ENCODE assay signal across 29 cellular contexts in the genomic region with DNA sequence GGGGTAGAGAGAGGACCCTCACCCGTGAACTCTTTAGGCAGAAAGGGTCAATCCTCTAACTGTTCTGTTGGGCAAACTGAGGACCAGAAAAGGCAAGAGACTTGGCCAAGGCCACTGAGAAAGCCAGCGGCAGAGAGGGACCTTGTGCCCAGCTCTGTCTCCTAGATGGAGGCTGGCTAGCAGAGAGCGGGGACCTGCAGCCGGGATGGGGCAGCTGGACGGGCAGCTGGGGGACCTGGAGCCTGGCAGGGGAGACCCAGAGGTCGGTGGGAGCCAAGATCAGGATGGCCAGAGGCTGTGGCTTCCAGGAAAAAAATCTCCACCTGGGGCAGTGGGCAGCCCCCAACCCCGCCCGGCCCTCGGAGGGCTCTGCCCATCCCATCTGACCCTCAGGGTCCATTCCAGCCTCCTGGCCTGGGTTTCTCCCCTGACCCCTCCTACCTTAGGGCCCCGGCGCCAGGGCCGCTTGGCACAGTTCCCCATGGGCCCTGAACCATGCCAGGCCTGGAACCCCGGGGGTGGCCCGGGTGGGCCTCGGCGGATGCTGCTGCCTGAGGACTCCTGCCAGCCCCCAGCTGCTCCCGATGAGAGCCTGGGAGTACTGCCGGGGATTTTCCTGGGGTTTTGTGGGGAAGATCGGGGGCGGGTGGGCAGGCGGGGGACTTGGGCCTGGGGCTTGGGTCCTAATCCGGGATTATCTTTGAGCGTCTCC. TPM values are rescaled to one million over a fixed set of nuclear protein-coding genes. Genes with fewer than 3 reads are reported as not detected.
"Had no signal": no experiment of that assay in that cellular context is flagged by ENCODE, and none has a peak within 500 bp of the region (broad histone marks: within the 10 kb centered on the region; RNA-seq: fewer than 3 reads in every experiment).

A gene (minus strand): TSS at position 603 of the 712 bp plus-strand sequence. CDS start 120 bp downstream, at position 483.

- H3K27me3 ChIP-seq: ascending aorta, body of pancreas, Peyer's patch, SJCRH30 had no signal

- DNase-seq: activated CD4-positive, alpha-beta T cell treated with anti-CD3 and anti-CD28 coated beads for 4 hours; activated CD8-positive, alpha-beta T cell treated with anti-CD3 and anti-CD28 coated beads for 36 hours; activated effector memory CD4-positive, alpha-beta T cell treated with anti-CD3 and anti-CD28 coated beads, Interleukin-2, amount 50 U/mL, for 16 hours; activated naive CD4-positive, alpha-beta T cell treated with Interleukin-2 at 50 U/mL for 16 hours; activated naive CD8-positive, alpha-beta T cell treated with anti-CD3 and anti-CD28 coated beads, Interleukin-2, amount 50 U/mL, for 24 hours; activated T-cell treated with anti-CD3 and anti-CD28 coated beads, Interleukin-2, amount 50 U/mL, for 24 hours; amniotic stem cell; body of pancreas; central memory CD4-positive, alpha-beta T cell; MM.1S; NCI-H1105 treated with DMSO at 0.1 percent for 48 hours; NCI-H1436 treated with DMSO at 0.1 percent for 48 hours; NCI-H187; NCI-H2081; NCI-H510A treated with DMSO at 0.1 percent for 48 hours; NCI-H748 treated with DMSO at 0.1 percent for 48 hours; OCI-M1; Peyer's patch; Right ventricle myocardium superior; SJCRH30; SK-N-SH; T-helper 1 cell had no signal

- H3K4me3 ChIP-seq: ascending aorta, body of pancreas, Peyer's patch, SJCRH30 had no signal

- H3K4me2 ChIP-seq: SK-N-SH had no signal

- H3K36me3 Mint-ChIP-seq: activated naive CD4-positive, alpha-beta T cell treated with anti-CD3 and anti-CD28 coated beads, Interleukin-2, amount 50 U/mL, for 72 hours had no signal

- H3K9ac ChIP-seq: SK-N-SH had no signal

- H3K9me3 Mint-ChIP-seq: activated CD8-positive, alpha-beta T cell treated with anti-CD3 and anti-CD28 coated beads for 36 hours; activated naive CD8-positive, alpha-beta T cell treated with anti-CD3 and anti-CD28 coated beads, Interleukin-2, amount 50 U/mL, for 24 hours; activated T-cell treated with anti-CD3 and anti-CD28 coated beads, Interleukin-2, amount 50 U/mL, for 24 hours; activated T-helper 1 cell treated with anti-CD3 and anti-CD28 coated beads, Interleukin-12 subunit alpha, Interleukin-12 subunit beta, Interleukin-2, Interleukin-4 antibody, amounts not matched to agents 30 ng/mL and 10 ng/mL and 1 ng/mL, durations not matched to agents 14 hours and 24 hours and 36 hours had no signal

- H3K36me3 ChIP-seq: ascending aorta, Peyer's patch, SJCRH30 had no signal

- H3K4me3 Mint-ChIP-seq: activated CD8-positive, alpha-beta T cell treated with anti-CD3 and anti-CD28 coated beads for 36 hours; activated naive CD8-positive, alpha-beta T cell treated with anti-CD3 and anti-CD28 coated beads, Interleukin-2, amount 50 U/mL, for 24 hours; activated T-cell treated with anti-CD3 and anti-CD28 coated beads, Interleukin-2, amount 50 U/mL, for 24 hours; activated T-helper 1 cell treated with anti-CD3 and anti-CD28 coated beads, Interleukin-12 subunit alpha, Interleukin-12 subunit beta, Interleukin-2, Interleukin-4 antibody, amounts not matched to agents 30 ng/mL and 10 ng/mL and 1 ng/mL, durations not matched to agents 14 hours and 24 hours and 36 hours had no signal

- H3K27ac ChIP-seq: ascending aorta, body of pancreas, Peyer's patch, RWPE1, SJCRH30, VCaP had no signal

- H3K27ac Mint-ChIP-seq: activated CD8-positive, alpha-beta T cell treated with anti-CD3 and anti-CD28 coated beads for 36 hours; activated naive CD4-positive, alpha-beta T cell treated with anti-CD3 and anti-CD28 coated beads, Interleukin-2, amount 50 U/mL, for 72 hours; activated naive CD8-positive, alpha-beta T cell treated with anti-CD3 and anti-CD28 coated beads, Interleukin-2, amount 50 U/mL, for 24 hours; activated T-cell treated with anti-CD3 and anti-CD28 coated beads, Interleukin-2, amount 50 U/mL, for 24 hours; activated T-helper 1 cell treated with anti-CD3 and anti-CD28 coated beads, Interleukin-12 subunit alpha, Interleukin-12 subunit beta, Interleukin-2, Interleukin-4 antibody, amounts not matched to agents 30 ng/mL and 10 ng/mL and 1 ng/mL, durations not matched to agents 14 hours and 24 hours and 36 hours had no signal

- H3K4me1 ChIP-seq: ascending aorta, SJCRH30 had no signal

- H3K9me3 ChIP-seq: ascending aorta, body of pancreas, Peyer's patch, SJCRH30, SK-N-SH had no signal

- H3K4me1 Mint-ChIP-seq: activated naive CD8-positive, alpha-beta T cell treated with anti-CD3 and anti-CD28 coated beads, Interleukin-2, amount 50 U/mL, for 24 hours had no signal

RNA-seq across cellular contexts. Expression of the gene that starts here (rescaled TPM):
- total RNA-seq: activated CD8-positive, alpha-beta T cell treated with anti-CD3 and anti-CD28 coated beads for 36 hours; activated naive CD4-positive, alpha-beta T cell treated with anti-CD3 and anti-CD28 coated beads, Interleukin-2, amount 50 U/mL, for 72 hours; activated T-helper 1 cell treated with anti-CD3 and anti-CD28 coated beads, Interleukin-12 subunit alpha, Interleukin-12 subunit beta, Interleukin-2, Interleukin-4 antibody, amounts not matched to agents 30 ng/mL and 10 ng/mL and 1 ng/mL, durations not matched to agents 14 hours and 24 hours and 36 hours; ascending aorta; body of pancreas; bronchial epithelial cell; Peyer's patch; Right ventricle myocardium superior; SJCRH30; T-helper 2 cell treated with Interferon-gamma antibody and Interleukin-4, amounts not matched to agents 100 ng/mL and 5 ng/mL, for 36 hours had no signal
